In genomic region chr18:32470713-32471633, GRCh38 we compare ENCODE assay signal across 8 cellular contexts. TPM values are rescaled to one million over a fixed set of nuclear protein-coding genes. Genes with fewer than 3 reads are reported as not detected.
A peak's percentile ranks its signal among the peaks of the same experiment; 100 is the strongest.
DNase-seq lines count a peak whose midpoint lies in the region; ATAC-seq and TF ChIP-seq lines count a peak whose summit lies in the region.

GAREM1 (minus strand) TSS chr18:32470882; CDS start chr18:32470428, 454 bp downstream.

- H3K9me3 ChIP-seq in WERI-Rb-1 (ENCODE audit: severe bottlenecking) (peaks cover 4% of the 10 kb centered on the region), mammary epithelial cell (replicated peaks; ENCODE audit: insufficient read depth, low read length) (no peaks in the 10 kb centered on the region), smooth muscle cell (replicated peaks; ENCODE audit: low read depth) (no peaks in the 10 kb centered on the region)

- peak; percentile 96 for ATAC-seq in GM18868 (IDR thresholded peaks at IDR 0.05; ENCODE audit: unreplicated experiment)
- ATAC-seq in HG03103 (IDR thresholded peaks at IDR 0.05; ENCODE audit: low read depth, unreplicated experiment), result peak; percentile 97

- WGBS in mammary epithelial cell (ENCODE audit: low coverage, missing lambda C conversion rate), result 54% methylated on average over 15 of the region's 82 CpGs
- WGBS in smooth muscle cell (ENCODE audit: low lambda C conversion rate), result 1% methylated on average over 60 of the region's 82 CpGs

- dilution Hi-C loops in mammary epithelial cell (cut with HindIII; ENCODE audit: low sequenced_read_pairs), result no loop called here

- H3K36me3 ChIP-seq in ACC112 (ENCODE audit: insufficient read depth, low read length) (no peaks in the 10 kb centered on the region), WERI-Rb-1 (no peaks in the 10 kb centered on the region), mammary epithelial cell (ENCODE audit: insufficient read depth, low read length) (no peaks in the 10 kb centered on the region), smooth muscle cell (ENCODE audit: low read depth) (no peaks in the 10 kb centered on the region)

- peaks cover 12% of the 10 kb centered on the region for H3K4me1 ChIP-seq in ACC112 (ENCODE audit: control insufficient read depth, insufficient read depth, low read length, unreplicated experiment)
- H3K4me1 ChIP-seq in mammary epithelial cell (ENCODE audit: insufficient read depth, low read length), result peaks cover 12% of the 10 kb centered on the region
- H3K4me1 ChIP-seq in smooth muscle cell (ENCODE audit: low read depth), result peaks cover 14% of the 10 kb centered on the region

- TF ChIP-seq CTCF in WERI-Rb-1 (IDR thresholded peaks at IDR 0.05; ENCODE audit: low read depth, low read length), result peak; percentile 50
- peak; percentile 35 to 71 for TF ChIP-seq CTCF in mammary epithelial cell (conservative IDR thresholded peaks at IDR 0.05 in 1 of 2, IDR thresholded peaks at IDR 0.05 in 1 of 2; ENCODE audit: extremely low read depth in 1 of 2, insufficient read depth in 1 of 2, low read depth in 1 of 2, low read length in 2 of 2)
- TF ChIP-seq CTCF in smooth muscle cell (IDR thresholded peaks at IDR 0.05; ENCODE audit: borderline replicate concordance, insufficient read depth, poor library complexity, severe bottlenecking), result peak; percentile 47

- peak within 1 kb of the TSS; percentile 33 for H3K27ac ChIP-seq in ACC112 (ENCODE audit: low read depth, low read length)
- no peak within 1 kb of the TSS for H3K27ac ChIP-seq in WERI-Rb-1
- peak within 1 kb of the TSS; percentile 9 for H3K27ac ChIP-seq in mammary epithelial cell (ENCODE audit: insufficient read depth, low read depth, low read length)
- no peak within 1 kb of the TSS for H3K27ac ChIP-seq in smooth muscle cell (ENCODE audit: low read depth)

- H3K79me2 ChIP-seq in ACC112 (ENCODE audit: control insufficient read depth, insufficient read depth, low read length, unreplicated experiment), result peaks cover 35% of the 10 kb centered on the region
- H3K79me2 ChIP-seq in mammary epithelial cell (ENCODE audit: insufficient read depth, low read length), result peaks cover 30% of the 10 kb centered on the region
- no peaks in the 10 kb centered on the region for H3K79me2 ChIP-seq in smooth muscle cell (ENCODE audit: low read depth)

- intact Hi-C loops in mammary epithelial cell (cut with micrococcal nuclease), result loop anchor here (1.0 to 5.0 kb wide), 7 partner anchors 61 to 379 kb away; partner anchors contain the start of gene RNF138

- no peaks in the 10 kb centered on the region for H3F3A ChIP-seq in smooth muscle cell (ENCODE audit: low read depth)

- H3K9ac ChIP-seq in mammary epithelial cell (ENCODE audit: insufficient read depth, low read length) (peak within 1 kb of the TSS; percentile 55), smooth muscle cell (ENCODE audit: low read depth) (peak within 1 kb of the TSS; percentile 34)

- H4K20me1 ChIP-seq in mammary epithelial cell (ENCODE audit: insufficient read depth, low read length), result no peaks in the 10 kb centered on the region
- no peaks in the 10 kb centered on the region for H4K20me1 ChIP-seq in smooth muscle cell (ENCODE audit: low read depth)

- H2AFZ ChIP-seq in ACC112 (ENCODE audit: low read length, unreplicated experiment), result peak within 1 kb of the TSS; percentile 96
- H2AFZ ChIP-seq in mammary epithelial cell (ENCODE audit: low read depth, low read length), result peak within 1 kb of the TSS; percentile 97
- peak within 1 kb of the TSS; percentile 86 for H2AFZ ChIP-seq in smooth muscle cell (ENCODE audit: low read depth)

- H3K4me3 ChIP-seq in ACC112 (ENCODE audit: low read depth, low read length) (peak within 1 kb of the TSS; percentile 84), WERI-Rb-1 (ENCODE audit: low read depth, low read length) (peak within 1 kb of the TSS; percentile 44), mammary epithelial cell (replicated peaks in 1 of 3; ENCODE audit: insufficient read depth in 1 of 3, low read depth in 2 of 3, low read length in 3 of 3) (peak within 1 kb of the TSS; percentile 70 to 89 (median 74)), smooth muscle cell (peak within 1 kb of the TSS; percentile 71)

- H3K4me2 ChIP-seq in mammary epithelial cell (ENCODE audit: insufficient read depth, low read depth, low read length) (peak within 1 kb of the TSS; percentile 91), smooth muscle cell (peak within 1 kb of the TSS; percentile 95)

- CTCF ChIA-PET in mammary epithelial cell (lab: Charles Lee; ENCODE audit: low non-redundant PET), result interaction anchor here (0.6 to 3.1 kb wide), 16 partner anchors 79 to 1570 kb away, joined by 3 to 47 read pairs (median 5); no protein-coding TSS in a partner anchor

- DNase-seq in NCI-H2171 (lab: John Stamatoyannopoulos, UW) (peak; percentile 94), WERI-Rb-1 (peak; percentile 92), mammary epithelial cell (peak; percentile 97), iPS-NIHi11 (ENCODE audit: low spot score) (peak; percentile 96), smooth muscle cell (lab: John Stamatoyannopoulos, UW; ENCODE audit: unreplicated experiment) (peak; percentile 74)

- H3K27me3 ChIP-seq in ACC112 (ENCODE audit: insufficient read depth, low read length) (no peaks in the 10 kb centered on the region), WERI-Rb-1 (ENCODE audit: insufficient read depth, low read depth, severe bottlenecking) (peaks cover 58% of the 10 kb centered on the region), mammary epithelial cell (ENCODE audit: insufficient read depth, low read length) (no peaks in the 10 kb centered on the region), smooth muscle cell (ENCODE audit: low read depth) (peaks cover 36% of the 10 kb centered on the region)

- in situ Hi-C loops in mammary epithelial cell (cut with MboI; ENCODE audit: low sequenced_read_pairs in 2 of 2), result loop anchor here in 1 of 2 donors (5.0 kb wide), 1 partner anchor 184 kb away; no protein-coding TSS in a partner anchor

- no TSS peak for BruUV-seq in mammary epithelial cell (replicated peaks; lab: Mats Ljungman, UMichigan)

RNA-seq across cellular contexts. Expression of gene GAREM1, which starts in this region (rescaled TPM):
- 1 to 10 TPM; 6.8 to 9.0 TPM for total RNA-seq in mammary epithelial cell
- 5.9 TPM for polyA plus RNA-seq in mammary epithelial cell
- polyA minus RNA-seq in mammary epithelial cell, result 15.5 TPM
- 3.0 and 13.4 TPM in 2 replicates for total RNA-seq in smooth muscle cell
- polyA plus RNA-seq in smooth muscle cell, result 0.33 and 4.3 TPM in 2 replicates

Comparison
In these comparisons a context has a peak if more than half of its experiments do, and no peak if none do; other contexts are left out.
1. H3K27ac ChIP-seq: peak in ACC112 (single experiment) and mammary epithelial cell (single experiment); none in WERI-Rb-1 (single experiment) and smooth muscle cell (single experiment).
2. Peak in every context shown above with its lines, with median percentiles within 50 percentile points of each other: H2AFZ ChIP-seq, H3K4me3 ChIP-seq, DNase-seq and CTCF ChIP-seq.